In the genomic region with DNA sequence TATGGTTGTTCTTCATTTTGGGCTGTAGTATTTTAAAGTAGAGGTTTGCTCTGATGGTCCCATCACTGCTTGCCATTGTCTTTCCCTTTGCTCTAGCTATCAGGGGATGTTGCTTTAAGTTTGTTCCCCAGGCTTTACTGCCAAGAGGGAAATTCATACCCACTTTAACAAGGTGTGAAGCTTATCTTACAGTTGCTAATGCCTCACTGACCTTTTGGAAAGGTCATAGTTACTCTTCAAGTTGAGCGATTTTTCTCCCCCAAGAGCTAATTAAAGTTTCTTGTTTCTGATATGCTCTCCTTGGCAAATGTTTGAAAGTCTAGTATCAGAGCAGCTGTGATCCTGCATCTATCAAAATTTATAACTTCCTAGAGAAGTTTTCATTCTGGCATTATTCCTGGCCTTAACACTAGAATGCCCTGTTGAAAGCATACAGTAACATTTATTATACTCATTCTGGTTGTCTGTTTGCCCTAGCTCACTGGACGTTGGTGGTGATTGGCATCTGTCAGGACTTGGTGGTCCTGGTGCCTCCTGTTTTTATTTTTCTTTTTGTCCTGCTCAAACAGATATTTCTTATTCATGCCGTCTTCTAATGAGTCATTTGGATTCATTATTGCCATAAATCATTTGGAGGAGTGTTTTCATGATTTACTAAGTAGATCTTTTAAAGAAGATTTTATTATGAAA, we compare ENCODE assay signal across 13 cellular contexts. TPM values are rescaled to one million over a fixed set of nuclear protein-coding genes. Genes with fewer than 3 reads are reported as not detected.
DNase-seq lines count a peak whose midpoint lies in the region; ATAC-seq and TF ChIP-seq lines count a peak whose summit lies in the region.
"Had no signal": no experiment of that assay in that cellular context is flagged by ENCODE, and none has a peak within 500 bp of the region (broad histone marks: within the 10 kb centered on the region; RNA-seq: fewer than 3 reads in every experiment).

No MANE protein-coding gene starts in this region.

- TF ChIP-seq RAD21 in SK-N-SH (IDR thresholded peaks at IDR 0.05; ENCODE audit: low read length), result no peak

- H3K4me1 Mint-ChIP-seq in nephron, result peaks cover 39% of the 10 kb centered on the region

- TF ChIP-seq EP300 in SK-N-SH (IDR thresholded peaks at IDR 0.05; ENCODE audit: borderline replicate concordance in 1 of 2, low read depth in 1 of 2, low read length in 1 of 2), result no peak

- H2AFZ ChIP-seq in SK-N-SH (ENCODE audit: low read depth), result no peak overlapping the region
- no peak overlapping the region for H2AFZ ChIP-seq in PC-3 (ENCODE audit: low read length)

- BruUV-seq in A673 (replicated peaks; lab: Mats Ljungman, UMichigan) (no TSS peak), PC-3 (replicated peaks; lab: Mats Ljungman, UMichigan) (no TSS peak)

- peak overlapping the region; percentile 2 to 52 (median 38) for H3K27ac Mint-ChIP-seq in nephron

- H3K27ac ChIP-seq in A673 (ENCODE audit: low read depth, low read length, poor library complexity, severe bottlenecking) (peak overlapping the region; percentile 31), SK-N-SH (ENCODE audit: low read depth in 2 of 2, low read length in 1 of 2) (peak overlapping the region in 1 of 2 experiments; percentile 12; a peak in 2 of 4 replicates), epithelial cell of prostate (peak overlapping the region; percentile 94), PC-3 (ENCODE audit: low read length) (no peak overlapping the region)
- H3K27ac ChIP-seq: brain microvascular endothelial cell had no signal

- peaks cover 83% of the 10 kb centered on the region for H3K36me3 Mint-ChIP-seq in nephron (ENCODE audit: low read depth)

- H3K4me1 ChIP-seq in A673 (ENCODE audit: insufficient read depth, low read length, poor library complexity, severe bottlenecking) (peaks cover 50% of the 10 kb centered on the region), SK-N-SH (ENCODE audit: control insufficient read depth in 1 of 2, insufficient read depth in 2 of 2, low read depth in 1 of 2, low read length in 1 of 2) (peaks cover 11 to 27% of the 10 kb centered on the region in 2 experiments), PC-3 (ENCODE audit: insufficient read depth, low read length) (peaks cover 24% of the 10 kb centered on the region)
- H3K4me1 ChIP-seq: BE2C had no signal

- H3K4me3 Mint-ChIP-seq in nephron, result peak overlapping the region in 2 of 3 experiments; percentile 4 to 6

- H3K9me2 ChIP-seq in SK-N-SH, result no peaks in the 10 kb centered on the region
- H3K9me2 ChIP-seq in PC-3 (replicated peaks; ENCODE audit: low read length), result no peaks in the 10 kb centered on the region

- peaks cover 11% of the 10 kb centered on the region for H3F3A ChIP-seq in SK-N-SH (replicated peaks; ENCODE audit: insufficient read depth)
- H3F3A ChIP-seq in PC-3 (ENCODE audit: low read length, unreplicated experiment), result no peaks in the 10 kb centered on the region

- ATAC-seq in HG02981 (IDR thresholded peaks at IDR 0.05; ENCODE audit: unreplicated experiment) (no peak), PC-3 (no peak)

- 67% methylated on average over 3 of the region's 3 CpGs for WGBS in SK-N-SH (ENCODE audit: low lambda C conversion rate)

- no peaks in the 10 kb centered on the region for H3K9me3 Mint-ChIP-seq in nephron

- TF ChIP-seq CTCF in A673 (conservative IDR thresholded peaks at IDR 0.05; ENCODE audit: low read depth, low read length), result no peak
- TF ChIP-seq CTCF in SK-N-SH (IDR thresholded peaks at IDR 0.05), result no peak
- no peak for TF ChIP-seq CTCF in nephron (IDR thresholded peaks at IDR 0.05; ENCODE audit: unreplicated experiment in 3 of 3)
- no peak for TF ChIP-seq CTCF in PC-3 (conservative IDR thresholded peaks at IDR 0.05; ENCODE audit: low read depth, low read length)

- H3K4me2 ChIP-seq in SK-N-SH, result no peak overlapping the region; the same call in 1 of the 2 replicates
- H3K4me2 ChIP-seq in PC-3 (ENCODE audit: low read length), result no peak overlapping the region

- H3K4me3 ChIP-seq in A673 (ENCODE audit: low read depth, low read length, poor library complexity, severe bottlenecking) (no peak overlapping the region), SK-N-SH (ENCODE audit: low read depth in 2 of 2, low read length in 1 of 2) (no peak overlapping the region), PC-3 (ENCODE audit: low read length) (no peak overlapping the region)

- POLR2A ChIA-PET in A673 (lab: Charles Lee; ENCODE audit: low non-redundant PET), result interaction anchor here (0.7 kb wide), 1 partner anchor 59 kb away, joined by 4 read pairs; no protein-coding TSS in a partner anchor
- POLR2A ChIA-PET in SK-N-SH (lab: Yijun Ruan, JAX), result no interaction called here
- POLR2A ChIA-PET in PC-3 (lab: Charles Lee; ENCODE audit: unreplicated experiment), result interaction anchor here (0.6 to 1.5 kb wide), 2 partner anchors 9 kb away, joined by 6 to 14 read pairs; no protein-coding TSS in a partner anchor

- H4K20me1 ChIP-seq in SK-N-SH (ENCODE audit: insufficient read depth) (peaks cover 78% of the 10 kb centered on the region), PC-3 (ENCODE audit: low read length) (peaks cover 57% of the 10 kb centered on the region)

- peaks cover 88% of the 10 kb centered on the region for H3K36me3 ChIP-seq in A673 (ENCODE audit: insufficient read depth, low read length, poor library complexity, severe bottlenecking)
- peaks cover 43 to 95% of the 10 kb centered on the region in 2 experiments for H3K36me3 ChIP-seq in SK-N-SH (replicated peaks in 1 of 2; ENCODE audit: control insufficient read depth in 1 of 2, insufficient read depth in 2 of 2, low read length in 1 of 2)
- H3K36me3 ChIP-seq in PC-3 (ENCODE audit: low read depth, low read length), result peaks cover 81% of the 10 kb centered on the region

- H3K9me3 ChIP-seq in A673 (ENCODE audit: low read depth, low read length, poor library complexity, severe bottlenecking), result no peaks in the 10 kb centered on the region
- no peaks in the 10 kb centered on the region for H3K9me3 ChIP-seq in SK-N-SH
- no peaks in the 10 kb centered on the region for H3K9me3 ChIP-seq in PC-3 (ENCODE audit: low read length)
- H3K9me3 ChIP-seq: BE2C had no signal

- no peak overlapping the region for H3K9ac ChIP-seq in SK-N-SH
- no peak overlapping the region for H3K9ac ChIP-seq in PC-3 (ENCODE audit: low read length)

- no peaks in the 10 kb centered on the region for H3K27me3 Mint-ChIP-seq in nephron (ENCODE audit: low read depth)

- H3K79me2 ChIP-seq in SK-N-SH (ENCODE audit: insufficient read depth), result peaks cover 100% of the 10 kb centered on the region
- peaks cover 94% of the 10 kb centered on the region for H3K79me2 ChIP-seq in PC-3 (ENCODE audit: low read length)

- CTCF ChIA-PET in A673 (lab: Charles Lee) (no interaction called here), SK-N-SH (lab: Yijun Ruan, JAX) (interaction anchor here (1.0 kb wide), 1 partner anchor 142 kb away, joined by 3 read pairs; no protein-coding TSS in a partner anchor), PC-3 (lab: Charles Lee) (no interaction called here)

- H3K27me3 ChIP-seq in A673 (replicated peaks; ENCODE audit: insufficient read depth, low read depth, low read length, poor library complexity), result no peaks in the 10 kb centered on the region
- no peaks in the 10 kb centered on the region for H3K27me3 ChIP-seq in SK-N-SH (ENCODE audit: insufficient read depth)
- no peaks in the 10 kb centered on the region for H3K27me3 ChIP-seq in PC-3 (ENCODE audit: low read length)
- H3K27me3 ChIP-seq: BE2C, brain microvascular endothelial cell had no signal

- intact Hi-C loops in A673 (cut with micrococcal nuclease; ENCODE audit: unreplicated experiment), result no loop called here
- intact Hi-C loops in PC-3 (cut with micrococcal nuclease), result no loop called here

- no peak for DNase-seq in A673 (ENCODE audit: low spot score)
- DNase-seq in SK-N-SH, result no peak
- no peak for DNase-seq in epithelial cell of prostate (ENCODE audit: low read depth, low spot score)
- DNase-seq in PC-3, result no peak
- DNase-seq in NCI-H2029 treated with DMSO at 0.1 percent for 48 hours (lab: John Stamatoyannopoulos, UW), result no peak
- DNase-seq in NCI-H774 (lab: John Stamatoyannopoulos, UW), result no peak
- DNase-seq: BE2C, brain microvascular endothelial cell, kidney, MV-4-11, NCI-H526 had no signal

TF ChIP-seq in SK-N-SH, 30 proteins besides CTCF, POLR2A, EP300 and RAD21:
- TF ChIP-seq FOXM1 (IDR thresholded peaks at IDR 0.05; ENCODE audit: low read depth), result no peak
- TF ChIP-seq, protein P1, sequence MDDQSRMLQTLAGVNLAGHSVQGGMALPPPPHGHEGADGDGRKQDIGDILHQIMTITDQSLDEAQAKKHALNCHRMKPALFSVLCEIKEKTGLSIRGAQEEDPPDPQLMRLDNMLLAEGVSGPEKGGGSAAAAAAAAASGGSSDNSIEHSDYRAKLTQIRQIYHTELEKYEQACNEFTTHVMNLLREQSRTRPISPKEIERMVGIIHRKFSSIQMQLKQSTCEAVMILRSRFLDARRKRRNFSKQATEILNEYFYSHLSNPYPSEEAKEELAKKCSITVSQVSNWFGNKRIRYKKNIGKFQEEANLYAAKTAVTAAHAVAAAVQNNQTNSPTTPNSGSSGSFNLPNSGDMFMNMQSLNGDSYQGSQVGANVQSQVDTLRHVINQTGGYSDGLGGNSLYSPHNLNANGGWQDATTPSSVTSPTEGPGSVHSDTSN (IDR thresholded peaks at IDR 0.05), result peak; percentile 51

RNA-seq across cellular contexts. Expression of gene ATP2A2, which starts 8.1 kb away (rescaled TPM):
- total RNA-seq in A673 (2021) (296 and 333 TPM in 2 replicates), PC-3 (2014; rRNA removed) (174 and 211 TPM in 2 replicates)
- polyA plus RNA-seq in SK-N-SH (2012; rRNA removed), result 83.9 and 120 TPM in 2 replicates
- polyA plus RNA-seq in SK-N-SH (2012; cell fraction: cytosol; rRNA removed), result 87.4 and 103 TPM in 2 replicates
- polyA plus RNA-seq in SK-N-SH (2012; cell fraction: nucleus; rRNA removed), result 150 and 219 TPM in 2 replicates
